ENCODE assay signal across 1 cellular context in genomic region chr20:53800883-53801604, GRCh38.
TF ChIP-seq lines count a peak whose summit lies in the region.

No MANE protein-coding gene starts in this region.

TF ChIP-seq in K562, 482 proteins besides CTCF, POLR2A, EP300 and RAD21 (continued from another document):
- peak; percentile 62 for TF ChIP-seq MGA (IDR thresholded peaks at IDR 0.05)
- no peak for TF ChIP-seq ZBTB9 (CRISPR knock-in tag; IDR thresholded peaks at IDR 0.05)
- 0 out of 2 replicates have a peak, but pooled peaks have one; percentile 44 for TF ChIP-seq TCF7 (IDR thresholded peaks at IDR 0.05; ENCODE audit: borderline replicate concordance)
- 0 out of 4 replicates have a peak, but pooled peaks of 1 of the 2 experiments have one; percentile 23 for TF ChIP-seq ZMIZ1 (IDR thresholded peaks at IDR 0.05; ENCODE audit: low read depth in 2 of 2, low read length in 2 of 2)
- TF ChIP-seq ADNP (tag; IDR thresholded peaks at IDR 0.05) = peak; percentile 39; the same call in 1 of the 2 replicates
- TF ChIP-seq BHLHE40 (IDR thresholded peaks at IDR 0.05; ENCODE audit: low read length) = peak; percentile 21; the same call in 1 of the 2 replicates
- no peak for TF ChIP-seq BRCA1 (IDR thresholded peaks at IDR 0.05)
- no peak for TF ChIP-seq BRCA1 (CRISPR knock-in tag; IDR thresholded peaks at IDR 0.05)
